8 cellular contexts compared by ENCODE assay signal in the genomic region with DNA sequence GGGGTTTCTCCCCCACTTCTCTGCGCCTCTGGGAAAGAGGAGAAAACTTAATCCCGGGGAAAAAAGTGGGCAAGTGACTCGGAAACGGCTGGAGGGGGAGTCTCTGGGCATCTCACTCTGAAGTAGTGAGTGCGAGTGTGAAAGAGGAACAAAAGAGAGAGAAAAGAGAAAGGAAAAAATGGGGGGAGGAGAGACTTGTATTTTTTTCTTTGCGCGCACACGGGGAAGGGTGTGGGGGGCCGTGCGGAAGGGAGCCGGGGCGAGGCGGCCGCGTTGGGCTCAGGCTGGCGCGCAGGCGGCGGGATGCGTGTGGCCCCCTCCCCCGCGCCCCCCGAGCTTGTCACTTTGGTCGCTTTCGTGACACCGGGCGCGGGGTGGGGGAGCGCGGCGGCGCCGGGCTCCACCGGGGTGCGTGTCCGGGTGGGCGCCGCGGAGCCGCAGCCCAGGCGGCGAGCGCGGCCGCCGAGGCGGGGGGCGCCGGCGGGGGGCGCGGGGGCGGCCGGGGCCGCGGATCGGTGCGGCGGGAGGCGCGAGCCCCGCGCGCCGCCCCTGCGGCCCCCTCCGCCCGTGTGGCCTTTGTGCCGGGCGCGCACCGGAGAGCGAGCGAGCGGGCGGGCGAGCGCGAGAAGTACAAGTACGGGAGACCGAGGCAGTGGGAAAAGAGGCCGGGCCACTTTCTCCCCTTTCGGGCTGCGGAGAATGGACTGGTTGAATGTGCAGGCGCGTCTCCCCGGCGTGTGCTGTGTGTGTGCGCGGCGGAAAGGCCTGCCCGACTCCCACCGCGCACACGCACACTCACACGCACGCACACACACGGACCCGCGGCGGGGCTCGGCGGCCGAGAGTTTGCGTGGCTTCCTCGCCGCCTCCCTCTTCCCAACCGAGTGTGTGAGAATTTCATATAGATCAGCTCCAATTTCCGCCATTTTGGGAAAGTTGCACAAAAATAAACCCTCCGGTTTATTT. TPM values are rescaled to one million over a fixed set of nuclear protein-coding genes. Genes with fewer than 3 reads are reported as not detected.
DNase-seq lines count a peak whose midpoint lies in the region; ATAC-seq and TF ChIP-seq lines count a peak whose summit lies in the region.

No MANE protein-coding gene starts in this region.

- H3K4me3 ChIP-seq in heart left ventricle (peak overlapping the region; percentile 63 to 96 (median 84)), ovary (peak overlapping the region; percentile 71)

- DNase-seq in Right ventricle myocardium inferior (ENCODE audit: missing footprints) = peak; percentile 79
- DNase-seq in cardiac septum (ENCODE audit: low spot score) = no peak
- DNase-seq in SK-N-DZ (ENCODE audit: low spot score) = peak; percentile 42
- peak; percentile 44 for DNase-seq in activated naive CD8-positive, alpha-beta T cell treated with anti-CD3 and anti-CD28 coated beads for 36 hours
- DNase-seq in heart left ventricle = peak in 4 of 5 donors; percentile 19 to 68 (median 39)
- peak; percentile 21 to 57 (median 43) for DNase-seq in ovary
- DNase-seq in pons (ENCODE audit: low spot score) = no peak

- peak overlapping the region; percentile 99 for H3K27ac Mint-ChIP-seq in activated naive CD8-positive, alpha-beta T cell treated with anti-CD3 and anti-CD28 coated beads for 36 hours

- WGBS in heart left ventricle, 4 donors = 0 to 1% (median 1%) methylated on average over 31 to 110 of the region's 110 CpGs
- WGBS in ovary, 3 donors = 0 to 1% (median 1%) methylated on average over 65 to 110 of the region's 110 CpGs

- no peak for ATAC-seq in Right ventricle myocardium inferior
- ATAC-seq in HG03135 (IDR thresholded peaks at IDR 0.05; ENCODE audit: unreplicated experiment) = peak; percentile 27
- ATAC-seq in heart left ventricle = peak in 3 of 4 donors; percentile 5 to 23 (median 11)

- H3K27me3 ChIP-seq in heart left ventricle (no peaks in the 10 kb centered on the region), ovary (no peaks in the 10 kb centered on the region)

- H3K27ac ChIP-seq in heart left ventricle (peak overlapping the region in 10 of 12 donors; percentile 38 to 82 (median 66)), ovary (peak overlapping the region; percentile 81 to 85)

- no peaks in the 10 kb centered on the region for H3K27me3 Mint-ChIP-seq in activated naive CD8-positive, alpha-beta T cell treated with anti-CD3 and anti-CD28 coated beads for 36 hours

- H3K4me1 ChIP-seq in heart left ventricle (peaks cover 0 to 10% (median 2%) of the 10 kb centered on the region in 12 donors), ovary (ENCODE audit: insufficient read depth) (no peaks in the 10 kb centered on the region)

- TF ChIP-seq POLR2A in heart left ventricle (IDR thresholded peaks at IDR 0.05) (no peak), ovary (IDR thresholded peaks at IDR 0.05) (no peak)

- peaks cover 12% of the 10 kb centered on the region for H3K36me3 Mint-ChIP-seq in activated naive CD8-positive, alpha-beta T cell treated with anti-CD3 and anti-CD28 coated beads for 36 hours

- no peak for TF ChIP-seq CTCF in heart left ventricle (IDR thresholded peaks at IDR 0.05)
- TF ChIP-seq CTCF in ovary (IDR thresholded peaks at IDR 0.05) = no peak

- H3K9me3 ChIP-seq in heart left ventricle (no peaks in the 10 kb centered on the region), ovary (no peaks in the 10 kb centered on the region)

- H3K4me3 Mint-ChIP-seq in activated naive CD8-positive, alpha-beta T cell treated with anti-CD3 and anti-CD28 coated beads for 36 hours = peak overlapping the region; percentile 100

- intact Hi-C loops in Right ventricle myocardium inferior (cut with DNase I) = no loop called here
- intact Hi-C loops in cardiac septum (cut with DNase I) = loop anchor here (5.0 to 10.0 kb wide), 2 partner anchors 422 to 514 kb away; no protein-coding TSS in a partner anchor
- intact Hi-C loops in heart left ventricle (cut with DNase I) = loop anchor here in 5 of 10 donors (5.0 to 10.0 kb wide), 4 partner anchors 124 to 524 kb away; no protein-coding TSS in a partner anchor
- intact Hi-C loops in ovary (cut with DNase I) = loop anchor here in 1 of 4 donors (10.0 kb wide), 2 partner anchors 114 to 424 kb away; no protein-coding TSS in a partner anchor

- H3K36me3 ChIP-seq in heart left ventricle = no peaks in the 10 kb centered on the region
- no peaks in the 10 kb centered on the region for H3K36me3 ChIP-seq in ovary

- H3K4me1 Mint-ChIP-seq in activated naive CD8-positive, alpha-beta T cell treated with anti-CD3 and anti-CD28 coated beads for 36 hours = peaks cover 38% of the 10 kb centered on the region

- no peak for TF ChIP-seq EP300 in ovary (IDR thresholded peaks at IDR 0.05)

- no peaks in the 10 kb centered on the region for H3K9me3 Mint-ChIP-seq in activated naive CD8-positive, alpha-beta T cell treated with anti-CD3 and anti-CD28 coated beads for 36 hours

RNA-seq across cellular contexts. Expression of a gene that starts 0.7 kb away (rescaled TPM):
- total RNA-seq in Right ventricle myocardium inferior (3.9 TPM), cardiac septum (2.8 TPM), heart left ventricle (1 to 10 TPM; 1.2 to 4.9 (median 2.2) TPM), ovary (10 to 100 TPM in 6 of 7 donors, 1 to 10 TPM in 1; 6.5 to 17.9 (median 14.1) TPM)
- polyA plus RNA-seq in SK-N-DZ (2014; cell fraction: cytosol; rRNA removed) = 7.1 and 8.5 TPM in 2 replicates
- 17.5 and 17.8 TPM in 2 replicates for polyA plus RNA-seq in SK-N-DZ (2014; cell fraction: nucleus; rRNA removed)
- total RNA-seq in activated naive CD8-positive, alpha-beta T cell treated with anti-CD3 and anti-CD28 coated beads for 36 hours = 10 to 100 TPM; 11.1 to 12.9 TPM
- polyA plus RNA-seq in heart left ventricle (1 to 10 TPM in 1 of 2 donors, under 1 TPM in 1; 0.53 to 1.2 TPM), ovary (10 to 100 TPM in 1 of 2 donors, 1 to 10 TPM in 1; 7.9 to 13.5 TPM)

Comparison
In these comparisons a context has a peak if more than half of its experiments do, and no peak if none do; other contexts are left out.
1. DNase-seq: peak in Right ventricle myocardium inferior (single experiment), SK-N-DZ (single experiment), activated naive CD8-positive, alpha-beta T cell treated with anti-CD3 and anti-CD28 coated beads for 36 hours (single experiment), heart left ventricle (4 of 5) and ovary (5 of 5); none in cardiac septum (single experiment) and pons (single experiment).